17 cellular contexts compared by ENCODE assay signal in genomic region chr5:14221768-14222167, GRCh38.
DNase-seq lines count a peak whose midpoint lies in the region; ATAC-seq and TF ChIP-seq lines count a peak whose summit lies in the region.
"Had no signal": no experiment of that assay in that cellular context is flagged by ENCODE, and none has a peak within 500 bp of the region (broad histone marks: within the 10 kb centered on the region; RNA-seq: fewer than 3 reads in every experiment).

No MANE protein-coding gene starts in this region.

- H3K27ac ChIP-seq in BLaER1, result no peak overlapping the region
- H3K27ac ChIP-seq in DOHH2 (ENCODE audit: low read depth, low read length), result peak overlapping the region; percentile 16
- H3K27ac ChIP-seq in neural progenitor cell, result no peak overlapping the region
- H3K27ac ChIP-seq: SJCRH30 had no signal

- H3K36me3 Mint-ChIP-seq in central memory CD8-positive, alpha-beta T cell (ENCODE audit: insufficient read depth), result peaks cover 2% of the 10 kb centered on the region
- H3K36me3 Mint-ChIP-seq in neural progenitor cell, result peaks cover 16% of the 10 kb centered on the region

- no peaks in the 10 kb centered on the region for H3K27me3 Mint-ChIP-seq in central memory CD8-positive, alpha-beta T cell
- peaks cover 2% of the 10 kb centered on the region for H3K27me3 Mint-ChIP-seq in neural progenitor cell (ENCODE audit: insufficient read depth, low read depth)

- TF ChIP-seq CTCF in DOHH2 (IDR thresholded peaks at IDR 0.05; ENCODE audit: low read depth, low read length, poor library complexity, severe bottlenecking) (no peak), neural progenitor cell (IDR thresholded peaks at IDR 0.05) (no peak)

- H3K9me3 ChIP-seq in BLaER1, result no peaks in the 10 kb centered on the region; the same call in none of the 2 replicates
- H3K9me3 ChIP-seq in DOHH2 (ENCODE audit: control insufficient read depth, insufficient read depth, low read length), result no peaks in the 10 kb centered on the region
- no peaks in the 10 kb centered on the region for H3K9me3 ChIP-seq in neural progenitor cell (ENCODE audit: low read depth)
- H3K9me3 ChIP-seq: SJCRH30 had no signal

- H3K4me3 Mint-ChIP-seq in central memory CD8-positive, alpha-beta T cell, result no peak overlapping the region
- no peak overlapping the region for H3K4me3 Mint-ChIP-seq in neural progenitor cell

- H3K9ac ChIP-seq in BLaER1, result no peak overlapping the region
- H3K9ac ChIP-seq in neural progenitor cell, result no peak overlapping the region
- H3K9ac ChIP-seq: KMS-11 had no signal

- H3K9me3 Mint-ChIP-seq in central memory CD8-positive, alpha-beta T cell, result no peaks in the 10 kb centered on the region
- H3K9me3 Mint-ChIP-seq in neural progenitor cell, result peaks cover 6% of the 10 kb centered on the region

- H3K4me1 ChIP-seq in BLaER1, result peaks cover 93% of the 10 kb centered on the region
- H3K4me1 ChIP-seq in DOHH2 (ENCODE audit: control insufficient read depth, low read length), result peaks cover 76% of the 10 kb centered on the region
- peaks cover 63% of the 10 kb centered on the region for H3K4me1 ChIP-seq in neural progenitor cell
- H3K4me1 ChIP-seq: SJCRH30 had no signal

- H2AFZ ChIP-seq in neural progenitor cell (replicated peaks), result no peak overlapping the region

- H3K79me2 ChIP-seq in DOHH2 (ENCODE audit: control insufficient read depth, low read length) (peaks cover 73% of the 10 kb centered on the region), neural progenitor cell (ENCODE audit: low read depth) (peaks cover 99% of the 10 kb centered on the region)

- H3K27ac Mint-ChIP-seq in central memory CD8-positive, alpha-beta T cell (ENCODE audit: low read depth), result peak overlapping the region; percentile 40
- no peak overlapping the region for H3K27ac Mint-ChIP-seq in neural progenitor cell

- peak; percentile 58 for ATAC-seq in central memory CD8-positive, alpha-beta T cell (replicated peaks; ENCODE audit: extremely low read depth, poor library complexity, severe bottlenecking)
- ATAC-seq: GM12878 had no signal

- H3K36me3 ChIP-seq in BLaER1 (peaks cover 11% of the 10 kb centered on the region), DOHH2 (ENCODE audit: control insufficient read depth, low read length) (no peaks in the 10 kb centered on the region), neural progenitor cell (no peaks in the 10 kb centered on the region)
- H3K36me3 ChIP-seq: SJCRH30 had no signal

- no peak overlapping the region for H3K4me3 ChIP-seq in BLaER1
- 0 out of 2 replicates have a peak overlapping the region, but pooled peaks have one; percentile 15 for H3K4me3 ChIP-seq in DOHH2 (ENCODE audit: low read length)
- H3K4me3 ChIP-seq in neural progenitor cell, result no peak overlapping the region
- H3K4me3 ChIP-seq: GM12878, SJCRH30 had no signal

- H3K4me1 Mint-ChIP-seq in central memory CD8-positive, alpha-beta T cell, result peaks cover 14% of the 10 kb centered on the region
- peaks cover 45% of the 10 kb centered on the region for H3K4me1 Mint-ChIP-seq in neural progenitor cell

- peak overlapping the region; percentile 39 for H3K4me2 ChIP-seq in BLaER1
- peak overlapping the region; percentile 66 for H3K4me2 ChIP-seq in DOHH2 (ENCODE audit: low read length)
- H3K4me2 ChIP-seq in neural progenitor cell, result peak overlapping the region; percentile 40
- H3K4me2 ChIP-seq: KMS-11 had no signal

- H4K20me1 ChIP-seq in BLaER1 (peaks cover 99% of the 10 kb centered on the region), DOHH2 (ENCODE audit: control insufficient read depth, insufficient read depth, low read depth, low read length) (no peaks in the 10 kb centered on the region; the same call in 1 of the 2 replicates), neural progenitor cell (ENCODE audit: low read depth) (peaks cover 92% of the 10 kb centered on the region)

- no peak for DNase-seq in central memory CD8-positive, alpha-beta T cell (ENCODE audit: low spot score in 2 of 2)
- DNase-seq in neural progenitor cell (ENCODE audit: low spot score) (no peak), AML-193 (lab: John Stamatoyannopoulos, UW) (no peak), nucleus accumbens (lab: John Stamatoyannopoulos, UW) (no peak), MV-4-11 (lab: John Stamatoyannopoulos, UW) (no peak)
- DNase-seq: C1 segment of cervical spinal cord, DND-41, GDM1, NCI-H1048, NCI-H146, NCI-H2081, NCI-H748 treated with DMSO at 0.1 percent for 48 hours, SJCRH30 had no signal

- H3K27me3 ChIP-seq in BLaER1 (no peaks in the 10 kb centered on the region), DOHH2 (ENCODE audit: control insufficient read depth, low read length) (no peaks in the 10 kb centered on the region), neural progenitor cell (no peaks in the 10 kb centered on the region)
- H3K27me3 ChIP-seq: SJCRH30 had no signal

- H3K9me2 ChIP-seq in DOHH2 (replicated peaks; ENCODE audit: control insufficient read depth, low read length), result no peaks in the 10 kb centered on the region

- no peaks in the 10 kb centered on the region for H3F3A ChIP-seq in DOHH2 (ENCODE audit: control insufficient read depth, insufficient read depth)
- peaks cover 17% of the 10 kb centered on the region for H3F3A ChIP-seq in neural progenitor cell (ENCODE audit: low read depth)
